ENCODE assay signal across 26 cellular contexts in genomic region chr9:133099726-133100517, GRCh38. TPM values are rescaled to one million over a fixed set of nuclear protein-coding genes. Genes with fewer than 3 reads are reported as not detected.
"Had no signal": no experiment of that assay in that cellular context is flagged by ENCODE, and none has a peak within 500 bp of the region (broad histone marks: within the 10 kb centered on the region; RNA-seq: fewer than 3 reads in every experiment).

No MANE protein-coding gene starts in this region.

- H3K4me3 Mint-ChIP-seq: activated naive CD4-positive, alpha-beta T cell treated with anti-CD3 and anti-CD28 coated beads for 36 hours; activated naive CD8-positive, alpha-beta T cell treated with anti-CD3 and anti-CD28 coated beads, Interleukin-2, amount 10 ng/mL, durations not matched to agents 7 days and 5 days; activated T-cell treated with anti-CD3 and anti-CD28 coated beads, Interleukin-2, amount 50 U/mL, for 4 hours; stimulated activated memory B cell treated with anti-CD40 and anti-IgM and Interleukin-4, amounts not matched to agents 10 μg/mL and 1 μg/mL and 100 μg/mL, for 72 hours; WTC11 had no signal

- H3K27ac ChIP-seq: hepatocyte, left ventricle myocardium inferior, right lobe of liver, thoracic aorta, upper lobe of left lung had no signal

- H3K9me3 Mint-ChIP-seq: activated naive CD8-positive, alpha-beta T cell treated with anti-CD3 and anti-CD28 coated beads, Interleukin-2, amount 10 ng/mL, durations not matched to agents 7 days and 5 days had no signal

- H3K4me3 ChIP-seq: hepatocyte, left ventricle myocardium inferior, right lobe of liver, thoracic aorta, upper lobe of left lung had no signal

- H3K27ac Mint-ChIP-seq: activated naive CD4-positive, alpha-beta T cell treated with anti-CD3 and anti-CD28 coated beads for 36 hours; activated naive CD8-positive, alpha-beta T cell treated with anti-CD3 and anti-CD28 coated beads, Interleukin-2, amount 10 ng/mL, durations not matched to agents 7 days and 5 days; activated T-helper 2 cell treated with anti-CD3 and anti-CD28 coated beads, Interferon-gamma antibody, Interleukin-2, Interleukin-4, amounts not matched to agents 10 μg/mL and 5 μg/mL and 100 μg/mL, durations not matched to agents 14 hours and 24 hours and 36 hours; stimulated activated memory B cell treated with anti-CD40 and anti-IgM and Interleukin-4, amounts not matched to agents 10 μg/mL and 1 μg/mL and 100 μg/mL, for 72 hours; WTC11 had no signal

- DNase-seq: activated CD4-positive, alpha-beta T cell treated with anti-CD3 and anti-CD28 coated beads, Interleukin-2, amount 50 U/mL, for 48 hours; activated CD8-positive, alpha-beta memory T cell treated with anti-CD3 and anti-CD28 coated beads, Interleukin-2, amount 50 U/mL, for 48 hours; activated naive CD4-positive, alpha-beta T cell treated with anti-CD3 and anti-CD28 coated beads for 36 hours; activated naive CD8-positive, alpha-beta T cell treated with anti-CD3 and anti-CD28 coated beads, Interleukin-2, amount 10 ng/mL, durations not matched to agents 7 days and 5 days; activated T-cell treated with anti-CD3 and anti-CD28 coated beads, Interleukin-2, amount 50 U/mL, for 4 hours; amygdala; dermis blood vessel endothelial cell; effector memory CD4-positive, alpha-beta T cell; foreskin melanocyte; glutamatergic neuron; kidney glomerular epithelial cell; left ventricle myocardium inferior; mammary epithelial cell; occipital lobe; small intestine; stimulated activated CD4-positive, alpha-beta T cell treated with anti-CD3 and anti-CD28 coated beads, Interleukin-15, amount 100 ng/mL, for 24 hours; T-helper 1 cell; T-helper 9 cell; upper lobe of left lung had no signal

- ATAC-seq: activated T-cell treated with anti-CD3 and anti-CD28 coated beads, Interleukin-2, amount 50 U/mL, for 4 hours; esophagus mucosa; right lobe of liver; stimulated activated memory B cell treated with anti-CD40 and anti-IgM and Interleukin-4, amounts not matched to agents 10 μg/mL and 1 μg/mL and 100 μg/mL, for 72 hours; WTC11 had no signal

- H2AFZ ChIP-seq: hepatocyte had no signal

- H3K4me1 ChIP-seq: right lobe of liver had no signal

- H3K4me1 Mint-ChIP-seq: activated naive CD8-positive, alpha-beta T cell treated with anti-CD3 and anti-CD28 coated beads, Interleukin-2, amount 10 ng/mL, durations not matched to agents 7 days and 5 days; stimulated activated memory B cell treated with anti-CD40 and anti-IgM and Interleukin-4, amounts not matched to agents 10 μg/mL and 1 μg/mL and 100 μg/mL, for 72 hours; WTC11 had no signal

- H3K27me3 ChIP-seq: hepatocyte, right lobe of liver, upper lobe of left lung had no signal

- H3K4me2 ChIP-seq: hepatocyte had no signal

- H3K79me2 ChIP-seq: hepatocyte had no signal

- H3K27me3 Mint-ChIP-seq: activated naive CD8-positive, alpha-beta T cell treated with anti-CD3 and anti-CD28 coated beads, Interleukin-2, amount 10 ng/mL, durations not matched to agents 7 days and 5 days; stimulated activated memory B cell treated with anti-CD40 and anti-IgM and Interleukin-4, amounts not matched to agents 10 μg/mL and 1 μg/mL and 100 μg/mL, for 72 hours had no signal

RNA-seq across cellular contexts. Expression of gene CEL, which starts 38.1 kb away (rescaled TPM):
- total RNA-seq: occipital lobe had no signal
